In genomic region chr14:23513005-23513412, GRCh38 we compare ENCODE assay signal across 16 cellular contexts. TPM values are rescaled to one million over a fixed set of nuclear protein-coding genes. Genes with fewer than 3 reads are reported as not detected.
DNase-seq lines count a peak whose midpoint lies in the region; ATAC-seq, FAIRE-seq and TF ChIP-seq lines count a peak whose summit lies in the region.
"Had no signal": no experiment of that assay in that cellular context is flagged by ENCODE, and none has a peak within 500 bp of the region (broad histone marks: within the 10 kb centered on the region; RNA-seq: fewer than 3 reads in every experiment).

No MANE protein-coding gene starts in this region.

- H3K36me3 Mint-ChIP-seq in activated CD8-positive, alpha-beta memory T cell treated with anti-CD3 and anti-CD28 coated beads, Interleukin-2, amount 10 ng/mL, durations not matched to agents 7 days and 5 days: no peaks in the 10 kb centered on the region
- no peaks in the 10 kb centered on the region for H3K36me3 Mint-ChIP-seq in neural progenitor cell
- H3K36me3 Mint-ChIP-seq: activated naive CD4-positive, alpha-beta T cell treated with anti-CD3 and anti-CD28 coated beads, Interleukin-2, amount 10 ng/mL, durations not matched to agents 7 days and 5 days had no signal

- peak overlapping the region; percentile 86; the same call in 1 of the 2 replicates for H2BK12ac ChIP-seq in H1 (ENCODE audit: low read depth, low read length)

- no peaks in the 10 kb centered on the region for H3K79me2 ChIP-seq in H1 (ENCODE audit: control insufficient read depth in 1 of 2, insufficient read depth in 2 of 2, low read length in 2 of 2)
- no peaks in the 10 kb centered on the region for H3K79me2 ChIP-seq in neural progenitor cell (ENCODE audit: low read depth)

- TF ChIP-seq RAD21 in H1 (IDR thresholded peaks at IDR 0.05 in 1 of 2, conservative IDR thresholded peaks at IDR 0.05 in 1 of 2; ENCODE audit: low read depth in 2 of 2, low read length in 2 of 2): no peak

- H3K4me2 ChIP-seq in H1 (ENCODE audit: insufficient read depth in 1 of 2, low read depth in 2 of 2, low read length in 2 of 2): no peak overlapping the region
- no peak overlapping the region for H3K4me2 ChIP-seq in neural progenitor cell
- H3K4me2 ChIP-seq: A549 had no signal

- no peak overlapping the region for H3K4ac ChIP-seq in H1 (replicated peaks; ENCODE audit: insufficient read length, low read depth, low read length)

- H2AFZ ChIP-seq in H1 (ENCODE audit: low read length): no peak overlapping the region
- H2AFZ ChIP-seq in neural progenitor cell (replicated peaks): no peak overlapping the region

- ATAC-seq in activated CD8-positive, alpha-beta memory T cell treated with anti-CD3 and anti-CD28 coated beads, Interleukin-2, amount 10 ng/mL, durations not matched to agents 7 days and 5 days: no peak
- ATAC-seq: A549 had no signal

- no peak overlapping the region for H4K91ac ChIP-seq in H1 (replicated peaks; ENCODE audit: insufficient read length, low read length)

- H3K4me3 Mint-ChIP-seq in activated CD8-positive, alpha-beta memory T cell treated with anti-CD3 and anti-CD28 coated beads, Interleukin-2, amount 10 ng/mL, durations not matched to agents 7 days and 5 days: no peak overlapping the region
- H3K4me3 Mint-ChIP-seq in neural progenitor cell: no peak overlapping the region
- H3K4me3 Mint-ChIP-seq: activated naive CD4-positive, alpha-beta T cell treated with anti-CD3 and anti-CD28 coated beads, Interleukin-2, amount 10 ng/mL, durations not matched to agents 7 days and 5 days; dendritic cell treated with granulocyte-macrophage colony-stimulating factor and Interleukin-4, amounts not matched to agents 40 ng/mL and 50 ng/mL, for 4 days had no signal

- H3F3A ChIP-seq in neural progenitor cell (ENCODE audit: low read depth): peaks cover 2% of the 10 kb centered on the region

- in situ Hi-C loops in ACHN (cut with HindIII; ENCODE audit: low pct_ligation_motif_present, low pct_unique_long_range_greater_than_20kb, low sequenced_read_pairs): no loop called here

- H3K23ac ChIP-seq in H1 (ENCODE audit: insufficient read length): no peak overlapping the region

- H3K36me3 ChIP-seq in H1 (ENCODE audit: control insufficient read depth in 2 of 4, insufficient read depth in 4 of 4, low read length in 3 of 4) (no peaks in the 10 kb centered on the region), neural progenitor cell (no peaks in the 10 kb centered on the region)

- no peak overlapping the region for H3K4me3 ChIP-seq in H1 (ENCODE audit: extremely low read depth in 1 of 4, insufficient read depth in 2 of 4, low read depth in 3 of 4, low read length in 4 of 4)
- no peak overlapping the region for H3K4me3 ChIP-seq in neural progenitor cell
- H3K4me3 ChIP-seq: A549 had no signal

- H2AK5ac ChIP-seq in H1 (ENCODE audit: low read depth, low read length): no peak overlapping the region

- H3K27me3 ChIP-seq in H1 (replicated peaks in 1 of 4; ENCODE audit: control insufficient read depth in 3 of 4, extremely low read depth in 1 of 4, insufficient read depth in 3 of 4, low read length in 3 of 4) (peaks cover 0 to 4% (median 0%) of the 10 kb centered on the region in 4 experiments; a peak in 1 of 7 replicates), neural progenitor cell (no peaks in the 10 kb centered on the region)

- no peak overlapping the region for H4K5ac ChIP-seq in H1 (ENCODE audit: insufficient read length, low read depth, low read length)

- H3K27ac Mint-ChIP-seq in activated CD8-positive, alpha-beta memory T cell treated with anti-CD3 and anti-CD28 coated beads, Interleukin-2, amount 10 ng/mL, durations not matched to agents 7 days and 5 days: no peak overlapping the region
- no peak overlapping the region for H3K27ac Mint-ChIP-seq in neural progenitor cell
- H3K27ac Mint-ChIP-seq: dendritic cell treated with granulocyte-macrophage colony-stimulating factor and Interleukin-4, amounts not matched to agents 40 ng/mL and 50 ng/mL, for 4 days had no signal

- TF ChIP-seq POLR2A in H1 (IDR thresholded peaks at IDR 0.05; ENCODE audit: control extremely low read depth in 1 of 2, low read depth in 2 of 2, low read length in 2 of 2): no peak

- H2BK15ac ChIP-seq in H1 (ENCODE audit: low read length): peak overlapping the region; percentile 50; the same call in 1 of the 2 replicates

- peak; percentile 37 for DNase-seq in activated CD8-positive, alpha-beta memory T cell treated with anti-CD3 and anti-CD28 coated beads for 24 hours
- no peak for DNase-seq in activated CD8-positive, alpha-beta memory T cell treated with anti-CD3 and anti-CD28 coated beads, Interleukin-2, amount 10 ng/mL, durations not matched to agents 7 days and 5 days
- DNase-seq in NCI-H524 treated with DMSO at 0.1 percent for 48 hours (lab: John Stamatoyannopoulos, UW) (peak; percentile 97), H1 (ENCODE audit: low read depth in 1 of 2, low spot score in 2 of 2) (no peak), substantia nigra (lab: John Stamatoyannopoulos, UW) (peak; percentile 44 to 94 (median 85)), DMS53 (lab: John Stamatoyannopoulos, UW) (no peak), ACHN (no peak), neural progenitor cell (ENCODE audit: low spot score) (no peak)
- DNase-seq: activated naive CD4-positive, alpha-beta T cell treated with anti-CD3 and anti-CD28 coated beads, Interleukin-2, amount 10 ng/mL, durations not matched to agents 7 days and 5 days; Caco-2; KBM-7; NCI-H187 treated with DMSO at 0.1 percent for 48 hours; T-helper 9 cell had no signal

- TF ChIP-seq EP300 in H1 (IDR thresholded peaks at IDR 0.05; ENCODE audit: borderline replicate concordance in 1 of 2, low read depth in 2 of 2, low read length in 2 of 2): no peak

- H4K20me1 ChIP-seq in H1 (replicated peaks in 1 of 2; ENCODE audit: control insufficient read depth in 1 of 2, insufficient read depth in 2 of 2, low read length in 2 of 2): no peaks in the 10 kb centered on the region
- no peaks in the 10 kb centered on the region for H4K20me1 ChIP-seq in neural progenitor cell (ENCODE audit: low read depth)

- no peak overlapping the region for H3K14ac ChIP-seq in H1 (ENCODE audit: insufficient read length)

- H3K4me1 ChIP-seq in H1 (replicated peaks in 1 of 4; ENCODE audit: control insufficient read depth in 3 of 4, insufficient read depth in 4 of 4, low read length in 3 of 4): peaks cover 0 to 7% (median 3%) of the 10 kb centered on the region in 4 experiments; a peak in 3 of 7 replicates
- H3K4me1 ChIP-seq in neural progenitor cell: peaks cover 5% of the 10 kb centered on the region
- H3K4me1 ChIP-seq: A549, Caco-2 had no signal

- H3K4me1 Mint-ChIP-seq in activated CD8-positive, alpha-beta memory T cell treated with anti-CD3 and anti-CD28 coated beads, Interleukin-2, amount 10 ng/mL, durations not matched to agents 7 days and 5 days: peaks cover 3% of the 10 kb centered on the region
- peaks cover 3% of the 10 kb centered on the region for H3K4me1 Mint-ChIP-seq in neural progenitor cell

- H3K27ac ChIP-seq in H1 (ENCODE audit: low read depth, low read length): no peak overlapping the region
- peak overlapping the region; percentile 97 for H3K27ac ChIP-seq in substantia nigra (ENCODE audit: low read depth, low read length, poor library complexity, severe bottlenecking)
- H3K27ac ChIP-seq in neural progenitor cell: no peak overlapping the region
- H3K27ac ChIP-seq: A549 had no signal

- 0 out of 2 replicates have a peak overlapping the region, but pooled peaks have one; percentile 8 for H2BK5ac ChIP-seq in H1 (ENCODE audit: low read depth, low read length)

- no peaks in the 10 kb centered on the region for H3K9me3 ChIP-seq in H1 (ENCODE audit: insufficient read depth in 2 of 2, low read depth in 1 of 2, low read length in 1 of 2)
- H3K9me3 ChIP-seq in neural progenitor cell (ENCODE audit: low read depth): no peaks in the 10 kb centered on the region
- H3K9me3 ChIP-seq: A549, Caco-2 had no signal

- POLR2A ChIA-PET in H1 (lab: Charles Lee; ENCODE audit: partially characterized antibody): interaction anchor here (1.3 to 48.3 kb wide), 3 partner anchors 19 to 35 kb away, joined by 5 to 1523 read pairs (median 11); partner anchors contain the start of genes AP1G2, THTPA and ZFHX2

- no peaks in the 10 kb centered on the region for H3K79me1 ChIP-seq in H1 (ENCODE audit: low read depth, low read length)

- CTCF ChIA-PET in activated CD8-positive, alpha-beta memory T cell treated with anti-CD3 and anti-CD28 coated beads, Interleukin-2, amount 10 ng/mL, durations not matched to agents 7 days and 5 days (lab: Charles Lee): interaction anchor here (1.5 kb wide), 1 partner anchor 28 kb away, joined by 3 read pairs; no protein-coding TSS in a partner anchor
- CTCF ChIA-PET in H1 (lab: Charles Lee; ENCODE audit: partially characterized antibody): interaction anchor here (0.6 to 70.5 kb wide), 6 partner anchors 10 to 318 kb away, joined by 4 to 2092 read pairs (median 8); partner anchors contain the start of genes AP1G2, NGDN, THTPA and ZFHX2

- H3K27me3 Mint-ChIP-seq in activated CD8-positive, alpha-beta memory T cell treated with anti-CD3 and anti-CD28 coated beads, Interleukin-2, amount 10 ng/mL, durations not matched to agents 7 days and 5 days: no peaks in the 10 kb centered on the region
- peaks cover 4% of the 10 kb centered on the region for H3K27me3 Mint-ChIP-seq in neural progenitor cell (ENCODE audit: insufficient read depth, low read depth)

- no peak for TF ChIP-seq CTCF in H1 (IDR thresholded peaks at IDR 0.05; ENCODE audit: control extremely low read depth in 1 of 3, insufficient read depth in 1 of 3, low read depth in 1 of 3, low read length in 3 of 3)
- no peak for TF ChIP-seq CTCF in neural progenitor cell (IDR thresholded peaks at IDR 0.05)

- no peak overlapping the region for H3K18ac ChIP-seq in H1 (ENCODE audit: extremely low read depth, low read length)

- no peak for FAIRE-seq in H1 (lab: Jason Lieb, UNC)
- FAIRE-seq: A549, RCC 7860 had no signal

- no peak overlapping the region for H3K9ac ChIP-seq in H1 (replicated peaks in 1 of 4; ENCODE audit: extremely low read depth in 1 of 4, low read depth in 3 of 4, low read length in 3 of 4)
- H3K9ac ChIP-seq in neural progenitor cell: no peak overlapping the region

- WGBS in H1 (ENCODE audit: extremely low coverage in 1 of 2, insufficient coverage in 1 of 2, insufficient read length in 1 of 2, insufficient replicate concordance in 2 of 2, low coverage in 1 of 2, low lambda C conversion rate in 2 of 2, missing lambda C conversion rate in 1 of 2), 2 experiments: 94% methylated on average over 11 of the region's 15 CpGs; no CpG with 5 or more reads in 1 of the 2 experiments

- no peak overlapping the region for H2BK120ac ChIP-seq in H1 (replicated peaks; ENCODE audit: low read depth, low read length)

- no peaks in the 10 kb centered on the region for H3K9me3 Mint-ChIP-seq in activated CD8-positive, alpha-beta memory T cell treated with anti-CD3 and anti-CD28 coated beads, Interleukin-2, amount 10 ng/mL, durations not matched to agents 7 days and 5 days (ENCODE audit: low read depth)
- no peaks in the 10 kb centered on the region for H3K9me3 Mint-ChIP-seq in neural progenitor cell
- H3K9me3 Mint-ChIP-seq: activated naive CD4-positive, alpha-beta T cell treated with anti-CD3 and anti-CD28 coated beads, Interleukin-2, amount 10 ng/mL, durations not matched to agents 7 days and 5 days; dendritic cell treated with granulocyte-macrophage colony-stimulating factor and Interleukin-4, amounts not matched to agents 40 ng/mL and 50 ng/mL, for 4 days had no signal

- H3K23me2 ChIP-seq in H1 (ENCODE audit: low read depth, low read length): no peaks in the 10 kb centered on the region

- H4K8ac ChIP-seq in H1 (ENCODE audit: extremely low read depth, insufficient read depth, low read length): no peak overlapping the region

- no peak overlapping the region for H3K56ac ChIP-seq in H1 (replicated peaks; ENCODE audit: insufficient read length, low read depth, low read length)

- no peak overlapping the region for H2BK20ac ChIP-seq in H1 (ENCODE audit: low read length)

RNA-seq across cellular contexts. Expression of gene ZFHX2, which starts 38.6 kb away (rescaled TPM):
- total RNA-seq in activated CD8-positive, alpha-beta memory T cell treated with anti-CD3 and anti-CD28 coated beads, Interleukin-2, amount 10 ng/mL, durations not matched to agents 7 days and 5 days: 1 to 10 TPM; 1.8 to 2.7 TPM
- 27.0 and 28.6 TPM in 2 replicates for total RNA-seq in H1 (2021; fragmentation: NEBNext Ultra II Directional; extraction: Animal tissue kit (Norgen Biotek cat#: 25700))
- 2.7 and 3.7 TPM in 2 replicates for polyA plus RNA-seq in H1 (2011; rRNA removed)
- polyA plus RNA-seq in H1 (2011; cell fraction: cytosol; rRNA removed): 1.7 TPM
- polyA plus RNA-seq in H1 (2011; cell fraction: nucleus; rRNA removed): 7.3 TPM
- polyA plus RNA-seq in H1 (2012, experiment 1 of 2): 14.7 to 22.4 TPM (median 19.8 TPM) in 4 replicates
- 7.9 TPM for polyA plus RNA-seq in H1 (2012, experiment 2 of 2)
- polyA plus RNA-seq in H1 (2013, experiment 1 of 2): 13.2 TPM
- polyA plus RNA-seq in H1 (2013, experiment 2 of 2): 12.1 TPM
- polyA minus RNA-seq in H1 (2011; rRNA and poly(A)+ RNA removed): 6.0 and 8.5 TPM in 2 replicates
- 15.5 TPM for polyA minus RNA-seq in H1 (2011; cell fraction: cytosol; rRNA and poly(A)+ RNA removed)
- polyA minus RNA-seq in H1 (2011; cell fraction: nucleus; rRNA and poly(A)+ RNA removed): 13.7 TPM
- total RNA-seq in neural progenitor cell (ENCODE audit: low replicate concordance): 0.90 and 2.2 TPM in 2 replicates

RNA-seq across cellular contexts. Expression of gene THTPA, which starts 43.1 kb away (rescaled TPM):
- total RNA-seq in activated CD8-positive, alpha-beta memory T cell treated with anti-CD3 and anti-CD28 coated beads, Interleukin-2, amount 10 ng/mL, durations not matched to agents 7 days and 5 days: 10 to 100 TPM; 13.5 to 15.6 TPM
- 14.8 and 16.6 TPM in 2 replicates for total RNA-seq in H1 (2021; fragmentation: NEBNext Ultra II Directional; extraction: Animal tissue kit (Norgen Biotek cat#: 25700))
- polyA plus RNA-seq in H1 (2011; rRNA removed): 19.0 and 23.4 TPM in 2 replicates
- polyA plus RNA-seq in H1 (2011; cell fraction: cytosol; rRNA removed): 16.2 TPM
- polyA plus RNA-seq in H1 (2011; cell fraction: nucleus; rRNA removed): 16.0 TPM
- 14.7 to 21.8 TPM (median 19.2 TPM) in 4 replicates for polyA plus RNA-seq in H1 (2012, experiment 1 of 2)
- polyA plus RNA-seq in H1 (2012, experiment 2 of 2): 25.1 TPM
- polyA plus RNA-seq in H1 (2013, experiment 1 of 2): 7.0 TPM
- polyA plus RNA-seq in H1 (2013, experiment 2 of 2): 8.4 TPM
- polyA minus RNA-seq in H1 (2011; rRNA and poly(A)+ RNA removed): 16.4 and 30.4 TPM in 2 replicates
- 6.2 TPM for polyA minus RNA-seq in H1 (2011; cell fraction: cytosol; rRNA and poly(A)+ RNA removed)
- polyA minus RNA-seq in H1 (2011; cell fraction: nucleus; rRNA and poly(A)+ RNA removed): 14.0 TPM
- 7.7 and 17.0 TPM in 2 replicates for total RNA-seq in neural progenitor cell (ENCODE audit: low replicate concordance)

RNA-seq across cellular contexts. Expression of gene NGDN, which starts 43.5 kb away (rescaled TPM):
- 10 to 100 TPM; 42.7 to 53.0 TPM for total RNA-seq in activated CD8-positive, alpha-beta memory T cell treated with anti-CD3 and anti-CD28 coated beads, Interleukin-2, amount 10 ng/mL, durations not matched to agents 7 days and 5 days
- total RNA-seq in H1 (2021; fragmentation: NEBNext Ultra II Directional; extraction: Animal tissue kit (Norgen Biotek cat#: 25700)): 48.8 and 56.0 TPM in 2 replicates
- 22.4 and 39.8 TPM in 2 replicates for polyA plus RNA-seq in H1 (2011; rRNA removed)
- 65.2 TPM for polyA plus RNA-seq in H1 (2011; cell fraction: cytosol; rRNA removed)
- 25.3 TPM for polyA plus RNA-seq in H1 (2011; cell fraction: nucleus; rRNA removed)
- 54.0 to 81.0 TPM (median 68.1 TPM) in 4 replicates for polyA plus RNA-seq in H1 (2012, experiment 1 of 2)
- 8.9 TPM for polyA plus RNA-seq in H1 (2012, experiment 2 of 2)
- 78.2 TPM for polyA plus RNA-seq in H1 (2013, experiment 1 of 2)
- 73.8 TPM for polyA plus RNA-seq in H1 (2013, experiment 2 of 2)
- polyA minus RNA-seq in H1 (2011; rRNA and poly(A)+ RNA removed): 32.5 and 41.8 TPM in 2 replicates
- 12.8 TPM for polyA minus RNA-seq in H1 (2011; cell fraction: cytosol; rRNA and poly(A)+ RNA removed)
- polyA minus RNA-seq in H1 (2011; cell fraction: nucleus; rRNA and poly(A)+ RNA removed): 35.4 TPM
- 51.1 and 60.1 TPM in 2 replicates for total RNA-seq in neural progenitor cell (ENCODE audit: low replicate concordance)

RNA-seq across cellular contexts. Expression of gene AP1G2, which starts 54.6 kb away (rescaled TPM):
- total RNA-seq in activated CD8-positive, alpha-beta memory T cell treated with anti-CD3 and anti-CD28 coated beads, Interleukin-2, amount 10 ng/mL, durations not matched to agents 7 days and 5 days: 100 to 1,000 TPM; 222 to 294 TPM
- total RNA-seq in H1 (2021; fragmentation: NEBNext Ultra II Directional; extraction: Animal tissue kit (Norgen Biotek cat#: 25700)): 70.1 and 70.9 TPM in 2 replicates
- 134 and 162 TPM in 2 replicates for polyA plus RNA-seq in H1 (2011; rRNA removed)
- polyA plus RNA-seq in H1 (2011; cell fraction: cytosol; rRNA removed): 149 TPM
- polyA plus RNA-seq in H1 (2011; cell fraction: nucleus; rRNA removed): 1,259 TPM
- polyA plus RNA-seq in H1 (2012, experiment 1 of 2): 88.4 to 117 TPM (median 102 TPM) in 4 replicates
- polyA plus RNA-seq in H1 (2012, experiment 2 of 2): 65.4 TPM
- 65.1 TPM for polyA plus RNA-seq in H1 (2013, experiment 1 of 2)
- 60.0 TPM for polyA plus RNA-seq in H1 (2013, experiment 2 of 2)
- polyA minus RNA-seq in H1 (2011; rRNA and poly(A)+ RNA removed): 116 and 124 TPM in 2 replicates
- polyA minus RNA-seq in H1 (2011; cell fraction: cytosol; rRNA and poly(A)+ RNA removed): 57.8 TPM
- polyA minus RNA-seq in H1 (2011; cell fraction: nucleus; rRNA and poly(A)+ RNA removed): 206 TPM
- 65.4 and 126 TPM in 2 replicates for total RNA-seq in neural progenitor cell (ENCODE audit: low replicate concordance)

Comparison
In these comparisons a context has a peak if more than half of its experiments do, and no peak if none do; other contexts are left out.
1. DNase-seq: peak in activated CD8-positive, alpha-beta memory T cell treated with anti-CD3 and anti-CD28 coated beads for 24 hours (single experiment), NCI-H524 treated with DMSO at 0.1 percent for 48 hours (single experiment) and substantia nigra (49 of 49); none in activated CD8-positive, alpha-beta memory T cell treated with anti-CD3 and anti-CD28 coated beads, Interleukin-2, amount 10 ng/mL, durations not matched to agents 7 days and 5 days (single experiment), H1 (0 of 2), DMS53 (single experiment), ACHN (single experiment) and neural progenitor cell (single experiment).